1 cellular context compared by ENCODE assay signal in the genomic region with DNA sequence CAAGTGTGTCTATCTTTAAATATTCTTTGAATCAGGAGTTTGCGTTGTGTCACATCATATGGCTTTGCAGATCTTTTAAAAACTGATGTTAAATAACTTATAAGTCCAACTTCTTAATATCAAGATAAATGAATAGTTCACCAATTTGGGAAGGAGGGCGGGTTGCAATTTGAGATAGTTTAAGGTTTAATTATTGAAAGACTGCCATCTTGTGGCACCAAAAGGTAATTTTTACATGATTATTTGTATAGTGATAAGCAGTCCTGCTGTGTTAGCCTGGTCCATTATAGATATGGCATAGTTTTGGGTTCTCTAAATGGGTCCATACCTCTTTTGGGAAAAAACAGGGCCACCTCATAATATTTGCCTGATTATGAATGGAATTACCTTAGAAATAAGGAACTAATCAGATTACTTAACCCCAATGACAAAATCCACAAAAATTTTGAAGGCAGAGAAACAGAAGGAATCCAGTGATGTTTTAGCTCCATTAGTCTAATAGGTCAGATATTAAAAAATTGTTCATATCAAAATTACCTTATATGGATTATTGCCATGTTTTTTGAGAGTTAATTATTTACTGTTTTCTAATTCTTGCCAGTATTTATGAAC.
TF ChIP-seq lines count a peak whose summit lies in the region.

No MANE protein-coding gene starts in this region.

TF ChIP-seq in GM23338, 12 proteins besides CTCF, POLR2A, EP300 and RAD21 (continued from another document):
- TF ChIP-seq, protein P1, sequence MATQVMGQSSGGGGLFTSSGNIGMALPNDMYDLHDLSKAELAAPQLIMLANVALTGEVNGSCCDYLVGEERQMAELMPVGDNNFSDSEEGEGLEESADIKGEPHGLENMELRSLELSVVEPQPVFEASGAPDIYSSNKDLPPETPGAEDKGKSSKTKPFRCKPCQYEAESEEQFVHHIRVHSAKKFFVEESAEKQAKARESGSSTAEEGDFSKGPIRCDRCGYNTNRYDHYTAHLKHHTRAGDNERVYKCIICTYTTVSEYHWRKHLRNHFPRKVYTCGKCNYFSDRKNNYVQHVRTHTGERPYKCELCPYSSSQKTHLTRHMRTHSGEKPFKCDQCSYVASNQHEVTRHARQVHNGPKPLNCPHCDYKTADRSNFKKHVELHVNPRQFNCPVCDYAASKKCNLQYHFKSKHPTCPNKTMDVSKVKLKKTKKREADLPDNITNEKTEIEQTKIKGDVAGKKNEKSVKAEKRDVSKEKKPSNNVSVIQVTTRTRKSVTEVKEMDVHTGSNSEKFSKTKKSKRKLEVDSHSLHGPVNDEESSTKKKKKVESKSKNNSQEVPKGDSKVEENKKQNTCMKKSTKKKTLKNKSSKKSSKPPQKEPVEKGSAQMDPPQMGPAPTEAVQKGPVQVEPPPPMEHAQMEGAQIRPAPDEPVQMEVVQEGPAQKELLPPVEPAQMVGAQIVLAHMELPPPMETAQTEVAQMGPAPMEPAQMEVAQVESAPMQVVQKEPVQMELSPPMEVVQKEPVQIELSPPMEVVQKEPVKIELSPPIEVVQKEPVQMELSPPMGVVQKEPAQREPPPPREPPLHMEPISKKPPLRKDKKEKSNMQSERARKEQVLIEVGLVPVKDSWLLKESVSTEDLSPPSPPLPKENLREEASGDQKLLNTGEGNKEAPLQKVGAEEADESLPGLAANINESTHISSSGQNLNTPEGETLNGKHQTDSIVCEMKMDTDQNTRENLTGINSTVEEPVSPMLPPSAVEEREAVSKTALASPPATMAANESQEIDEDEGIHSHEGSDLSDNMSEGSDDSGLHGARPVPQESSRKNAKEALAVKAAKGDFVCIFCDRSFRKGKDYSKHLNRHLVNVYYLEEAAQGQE (IDR thresholded peaks at IDR 0.05; ENCODE audit: unreplicated experiment) = no peak
- TF ChIP-seq CREB1 (CRISPR knock-in tag; IDR thresholded peaks at IDR 0.05; ENCODE audit: low read depth) (no peak), STAT1 (IDR thresholded peaks at IDR 0.05; ENCODE audit: unreplicated experiment) (no peak), EZH2 (IDR thresholded peaks at IDR 0.05; ENCODE audit: low read depth, unreplicated experiment) (no peak), ZNF331 (CRISPR knock-in tag; IDR thresholded peaks at IDR 0.05; ENCODE audit: low read depth) (no peak)
TF ChIP-seq in GM23338: peak in this region for 0.
